ENCODE assay signal across 1 cellular context in genomic region chr7:143288836-143289235, GRCh38.
A peak's percentile ranks its signal among the peaks of the same experiment; 100 is the strongest.
TF ChIP-seq lines count a peak whose summit lies in the region.

No MANE protein-coding gene starts in this region.

TF ChIP-seq in H1, 55 proteins besides CTCF, POLR2A, EP300 and RAD21:
- TF ChIP-seq ASH2L (IDR thresholded peaks at IDR 0.05; ENCODE audit: low read length) (peak; percentile 23), BRCA1 (IDR thresholded peaks at IDR 0.05; ENCODE audit: low read depth, low read length) (no peak)
